Comparison of ENCODE assay signal across 1 cellular context in genomic region chr2:610465-610864, GRCh38.
TF ChIP-seq lines count a peak whose summit lies in the region.

No MANE protein-coding gene starts in this region.

TF ChIP-seq in SK-N-SH, 30 proteins besides CTCF, POLR2A, EP300 and RAD21 (continued from another document):
- TF ChIP-seq REST (IDR thresholded peaks at IDR 0.05; ENCODE audit: low read depth, low read length) (no peak), GATA2 (CRISPR knock-in tag; IDR thresholded peaks at IDR 0.05) (peak; percentile 82), FOSL2 (IDR thresholded peaks at IDR 0.05; ENCODE audit: borderline replicate concordance, low read depth) (no peak), CHD2 (IDR thresholded peaks at IDR 0.05; ENCODE audit: low read length, partially characterized antibody) (peak; percentile 35), EZH2phosphoT487 (IDR thresholded peaks at IDR 0.05; ENCODE audit: borderline replicate concordance, low read depth) (no peak)
